ENCODE assay signal across 16 cellular contexts in genomic region chr12:125244338-125244737, GRCh38. TPM values are rescaled to one million over a fixed set of nuclear protein-coding genes. Genes with fewer than 3 reads are reported as not detected.
DNase-seq lines count a peak whose midpoint lies in the region; ATAC-seq and TF ChIP-seq lines count a peak whose summit lies in the region.
"Had no signal": no experiment of that assay in that cellular context is flagged by ENCODE, and none has a peak within 500 bp of the region (broad histone marks: within the 10 kb centered on the region; RNA-seq: fewer than 3 reads in every experiment).

No MANE protein-coding gene starts in this region.

- no peak for TF ChIP-seq EP300 in tibial nerve (IDR thresholded peaks at IDR 0.05)

- H3K27me3 ChIP-seq in tibial nerve = no peaks in the 10 kb centered on the region

- POLR2A ChIA-PET in activated CD4-positive, alpha-beta T cell treated with anti-CD3 and anti-CD28 coated beads, Interleukin-2, amount 10 ng/mL, durations not matched to agents 7 days and 5 days (lab: Charles Lee) = no interaction called here

- no peak overlapping the region for H3K4me3 Mint-ChIP-seq in T-helper 2 cell treated with Interferon-gamma antibody and Interleukin-4, amounts not matched to agents 5 μg/mL and 100 μg/mL, for 36 hours
- H3K4me3 Mint-ChIP-seq in activated CD4-positive, alpha-beta T cell treated with anti-CD3 and anti-CD28 coated beads, Interleukin-2, amount 10 ng/mL, durations not matched to agents 7 days and 5 days = no peak overlapping the region
- H3K4me3 Mint-ChIP-seq: CD4-positive, alpha-beta memory T cell had no signal

- H3K9me3 ChIP-seq in tibial nerve = peaks cover 0 to 10% (median 0%) of the 10 kb centered on the region in 4 donors

- no peak overlapping the region for H3K27ac Mint-ChIP-seq in T-helper 2 cell treated with Interferon-gamma antibody and Interleukin-4, amounts not matched to agents 5 μg/mL and 100 μg/mL, for 36 hours
- no peak overlapping the region for H3K27ac Mint-ChIP-seq in activated CD4-positive, alpha-beta T cell treated with anti-CD3 and anti-CD28 coated beads, Interleukin-2, amount 10 ng/mL, durations not matched to agents 7 days and 5 days

- CTCF ChIA-PET in activated CD4-positive, alpha-beta T cell treated with anti-CD3 and anti-CD28 coated beads, Interleukin-2, amount 10 ng/mL, durations not matched to agents 7 days and 5 days (lab: Charles Lee) = no interaction called here

- H3K4me3 ChIP-seq in tibial nerve = no peak overlapping the region
- H3K4me3 ChIP-seq: GM23248 had no signal

- no peaks in the 10 kb centered on the region for H3K4me1 Mint-ChIP-seq in T-helper 2 cell treated with Interferon-gamma antibody and Interleukin-4, amounts not matched to agents 5 μg/mL and 100 μg/mL, for 36 hours (ENCODE audit: low read depth)
- H3K4me1 Mint-ChIP-seq in activated CD4-positive, alpha-beta T cell treated with anti-CD3 and anti-CD28 coated beads, Interleukin-2, amount 10 ng/mL, durations not matched to agents 7 days and 5 days = no peaks in the 10 kb centered on the region
- H3K4me1 Mint-ChIP-seq: CD4-positive, alpha-beta memory T cell had no signal

- peak; percentile 53 for DNase-seq in islet precursor cell
- peak; percentile 57 for DNase-seq in posterior vena cava (ENCODE audit: low spot score)
- no peak for DNase-seq in tibial nerve (ENCODE audit: low spot score in 2 of 2)
- no peak for DNase-seq in T-helper 2 cell treated with Interferon-gamma antibody and Interleukin-4, amounts not matched to agents 5 μg/mL and 100 μg/mL, for 36 hours (ENCODE audit: low spot score)
- no peak for DNase-seq in activated CD4-positive, alpha-beta T cell treated with anti-CD3 and anti-CD28 coated beads, Interleukin-2, amount 10 ng/mL, durations not matched to agents 7 days and 5 days
- DNase-seq: C1 segment of cervical spinal cord; Calu3; CD4-positive, alpha-beta memory T cell; COR-L47; DMS53; DMS79 treated with DMSO at 0.1 percent for 48 hours; GF-D8; GM23248; H7; HCEC 1CT had no signal

- H3K27ac ChIP-seq in tibial nerve = peak overlapping the region; percentile 44 to 91 (median 78)
- H3K27ac ChIP-seq: GM23248 had no signal

- no peak for TF ChIP-seq POLR2A in tibial nerve (IDR thresholded peaks at IDR 0.05)

- WGBS in tibial nerve, 2 donors = 86 to 87% methylated on average over 7 to 8 of the region's 8 CpGs

- no peak for ATAC-seq in GM19397 (IDR thresholded peaks at IDR 0.05; ENCODE audit: unreplicated experiment)

- H3K9me3 Mint-ChIP-seq in T-helper 2 cell treated with Interferon-gamma antibody and Interleukin-4, amounts not matched to agents 5 μg/mL and 100 μg/mL, for 36 hours = no peaks in the 10 kb centered on the region
- H3K9me3 Mint-ChIP-seq in activated CD4-positive, alpha-beta T cell treated with anti-CD3 and anti-CD28 coated beads, Interleukin-2, amount 10 ng/mL, durations not matched to agents 7 days and 5 days = no peaks in the 10 kb centered on the region
- H3K9me3 Mint-ChIP-seq: CD4-positive, alpha-beta memory T cell had no signal

- intact Hi-C loops in posterior vena cava (cut with DNase I) = no loop called here

- H3K36me3 ChIP-seq in tibial nerve = peaks cover 0 to 6% (median 0%) of the 10 kb centered on the region in 3 donors

- H3K27me3 Mint-ChIP-seq in T-helper 2 cell treated with Interferon-gamma antibody and Interleukin-4, amounts not matched to agents 5 μg/mL and 100 μg/mL, for 36 hours (ENCODE audit: low read depth) = peaks cover 4% of the 10 kb centered on the region
- no peaks in the 10 kb centered on the region for H3K27me3 Mint-ChIP-seq in activated CD4-positive, alpha-beta T cell treated with anti-CD3 and anti-CD28 coated beads, Interleukin-2, amount 10 ng/mL, durations not matched to agents 7 days and 5 days

- H3K36me3 Mint-ChIP-seq in T-helper 2 cell treated with Interferon-gamma antibody and Interleukin-4, amounts not matched to agents 5 μg/mL and 100 μg/mL, for 36 hours (ENCODE audit: low read depth) = no peaks in the 10 kb centered on the region
- H3K36me3 Mint-ChIP-seq in activated CD4-positive, alpha-beta T cell treated with anti-CD3 and anti-CD28 coated beads, Interleukin-2, amount 10 ng/mL, durations not matched to agents 7 days and 5 days (ENCODE audit: low read depth) = no peaks in the 10 kb centered on the region
- H3K36me3 Mint-ChIP-seq: CD4-positive, alpha-beta memory T cell had no signal

- no peak for TF ChIP-seq CTCF in tibial nerve (IDR thresholded peaks at IDR 0.05)

- H3K4me1 ChIP-seq in tibial nerve = peaks cover 0 to 19% (median 5%) of the 10 kb centered on the region in 4 donors

RNA-seq across cellular contexts. Expression of gene TMEM132B, which starts 58.2 kb away (rescaled TPM):
- total RNA-seq in posterior vena cava (under 1 TPM; 0.48 to 0.83 TPM), tibial nerve (10 to 100 TPM; 17.8 to 38.0 (median 29.4) TPM)
- not detected for total RNA-seq in activated CD4-positive, alpha-beta T cell treated with anti-CD3 and anti-CD28 coated beads, Interleukin-2, amount 10 ng/mL, durations not matched to agents 7 days and 5 days
- total RNA-seq: CD4-positive, alpha-beta memory T cell had no signal

Comparison
In these comparisons a context has a peak if more than half of its experiments do, and no peak if none do; other contexts are left out.
1. DNase-seq: peak in islet precursor cell (single experiment) and posterior vena cava (single experiment); none in tibial nerve (0 of 2), T-helper 2 cell treated with Interferon-gamma antibody and Interleukin-4, amounts not matched to agents 5 μg/mL and 100 μg/mL, for 36 hours (single experiment) and activated CD4-positive, alpha-beta T cell treated with anti-CD3 and anti-CD28 coated beads, Interleukin-2, amount 10 ng/mL, durations not matched to agents 7 days and 5 days (single experiment).
2. RNA of gene TMEM132B, which starts 58.2 kb away (total RNA-seq): 17.8 to 38.0 TPM in tibial nerve; 0.48 to 0.83 TPM in posterior vena cava and not detected in activated CD4-positive, alpha-beta T cell treated with anti-CD3 and anti-CD28 coated beads, Interleukin-2, amount 10 ng/mL, durations not matched to agents 7 days and 5 days; every median in the first group is over 10 times any median in the second.